ENCODE assay signal across 18 cellular contexts in the genomic region with DNA sequence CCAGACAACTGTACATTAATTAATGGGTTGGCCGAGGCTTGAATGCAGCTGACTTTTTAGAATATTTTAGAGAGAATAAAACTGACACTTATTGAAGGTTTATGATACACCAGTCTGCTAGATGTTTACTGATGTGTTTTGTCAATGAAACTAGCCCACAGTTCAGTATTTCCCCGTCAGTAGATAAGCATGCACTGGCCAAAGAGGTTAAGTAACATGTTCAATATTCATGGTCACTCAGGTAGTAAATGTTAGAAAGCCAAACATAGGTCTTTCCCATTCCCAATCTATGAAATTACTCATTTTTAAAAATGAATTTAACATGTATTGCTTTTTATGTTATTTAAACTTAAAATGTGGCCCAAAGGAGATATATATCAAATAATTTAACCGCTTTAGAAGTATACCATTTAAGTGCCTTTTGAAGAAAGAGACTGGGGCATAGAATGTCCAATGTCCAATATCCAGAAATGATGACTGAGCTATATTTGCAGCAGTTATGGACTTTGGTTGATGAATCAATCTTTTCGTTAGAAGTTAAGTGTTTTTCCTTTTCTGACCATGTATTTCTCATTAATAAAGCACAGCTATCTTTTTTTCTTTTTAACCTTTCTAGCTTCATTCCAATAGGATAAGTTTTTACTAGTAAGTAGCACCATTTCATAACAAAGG.
DNase-seq lines count a peak whose midpoint lies in the region; ATAC-seq, FAIRE-seq and TF ChIP-seq lines count a peak whose summit lies in the region.
"Had no signal": no experiment of that assay in that cellular context is flagged by ENCODE, and none has a peak within 500 bp of the region (broad histone marks: within the 10 kb centered on the region; RNA-seq: fewer than 3 reads in every experiment).

No MANE protein-coding gene starts in this region.

- peaks cover 16% of the 10 kb centered on the region for H3K36me3 Mint-ChIP-seq in mesothelial cell of epicardium

- in situ Hi-C loops in K562 (cut with MboI): no loop called here

- no peak overlapping the region for H3K9ac ChIP-seq in K562 (ENCODE audit: insufficient read depth in 1 of 2, low read depth in 2 of 2, low read length in 2 of 2)

- DNase-seq in left ventricle myocardium inferior (no peak), heart left ventricle (no peak), K562 (ENCODE audit: extremely low read depth in 1 of 4, low spot score in 3 of 4) (no peak), mesothelial cell of epicardium (ENCODE audit: low spot score in 2 of 2, unreplicated experiment in 2 of 2) (no peak), prostate gland (ENCODE audit: low spot score) (no peak), DMS 273 treated with DMSO at 0.1 percent for 48 hours (lab: John Stamatoyannopoulos, UW) (no peak), pons (ENCODE audit: low spot score) (no peak)
- DNase-seq: 8988T; C1 segment of cervical spinal cord; Calu3; CD4-positive, alpha-beta T cell; DMS79; HCEC 1CT; HFFc6 had no signal

- H3K4me3 ChIP-seq in left ventricle myocardium inferior: no peak overlapping the region
- no peak overlapping the region for H3K4me3 ChIP-seq in heart left ventricle
- no peak overlapping the region for H3K4me3 ChIP-seq in K562
- no peak overlapping the region for H3K4me3 ChIP-seq in prostate gland

- WGBS in heart left ventricle, 4 donors: 77 to 86% (median 82%) methylated on average over 4 of the region's 4 CpGs
- 76% methylated on average over 4 of the region's 4 CpGs for WGBS in K562 (ENCODE audit: insufficient coverage, low coverage, missing lambda C conversion rate)
- WGBS in prostate gland: 94% methylated on average over 4 of the region's 4 CpGs

- H3K27ac Mint-ChIP-seq in mesothelial cell of epicardium: peak overlapping the region; percentile 32
- H3K27ac Mint-ChIP-seq: B cell; CD4-positive, alpha-beta T cell; HFFc6 had no signal

- no peak for TF ChIP-seq EP300 in K562 (IDR thresholded peaks at IDR 0.05; ENCODE audit: low read length)

- no peak for TF ChIP-seq RAD21 in K562 (CRISPR knock-in tag; conservative IDR thresholded peaks at IDR 0.05 in 1 of 2, IDR thresholded peaks at IDR 0.05 in 1 of 2)

- no peak overlapping the region for H3K4me3 Mint-ChIP-seq in mesothelial cell of epicardium
- H3K4me3 Mint-ChIP-seq: B cell; CD4-positive, alpha-beta T cell; HFFc6 had no signal

- H3K9me3 ChIP-seq in left ventricle myocardium inferior (replicated peaks): peaks cover 4% of the 10 kb centered on the region
- no peaks in the 10 kb centered on the region for H3K9me3 ChIP-seq in heart left ventricle
- H3K9me3 ChIP-seq in K562 (replicated peaks; ENCODE audit: control insufficient read depth, insufficient read depth, low read depth, low read length): no peaks in the 10 kb centered on the region
- no peaks in the 10 kb centered on the region for H3K9me3 ChIP-seq in prostate gland

- H3K4me1 ChIP-seq in left ventricle myocardium inferior: peaks cover 67% of the 10 kb centered on the region
- H3K4me1 ChIP-seq in heart left ventricle: peaks cover 2 to 54% (median 21%) of the 10 kb centered on the region in 12 donors
- H3K4me1 ChIP-seq in K562 (replicated peaks in 1 of 2; ENCODE audit: control insufficient read depth in 2 of 2, insufficient read depth in 2 of 2, low read length in 2 of 2): no peaks in the 10 kb centered on the region
- H3K4me1 ChIP-seq in prostate gland (replicated peaks): no peaks in the 10 kb centered on the region

- peaks cover 5% of the 10 kb centered on the region for H3K4me1 Mint-ChIP-seq in mesothelial cell of epicardium
- H3K4me1 Mint-ChIP-seq: B cell had no signal

- no peaks in the 10 kb centered on the region for H3K27me3 ChIP-seq in left ventricle myocardium inferior (ENCODE audit: low read depth)
- H3K27me3 ChIP-seq in heart left ventricle: no peaks in the 10 kb centered on the region
- H3K27me3 ChIP-seq in K562 (ENCODE audit: control insufficient read depth in 2 of 2, insufficient read depth in 2 of 2, low read length in 2 of 2): no peaks in the 10 kb centered on the region
- H3K27me3 ChIP-seq in prostate gland (replicated peaks; ENCODE audit: insufficient read depth): no peaks in the 10 kb centered on the region

- H3K36me3 ChIP-seq in left ventricle myocardium inferior (peaks cover 8% of the 10 kb centered on the region), heart left ventricle (peaks cover 0 to 13% (median 0%) of the 10 kb centered on the region in 9 donors), K562 (ENCODE audit: control insufficient read depth, insufficient read depth, low read length) (no peaks in the 10 kb centered on the region), prostate gland (no peaks in the 10 kb centered on the region)

- TF ChIP-seq CTCF in left ventricle myocardium inferior (IDR thresholded peaks at IDR 0.05; ENCODE audit: borderline replicate concordance) (no peak), heart left ventricle (IDR thresholded peaks at IDR 0.05) (no peak), K562 (IDR thresholded peaks at IDR 0.05 in 2 of 3, conservative IDR thresholded peaks at IDR 0.05 in 1 of 3; ENCODE audit: insufficient read depth in 2 of 3, low read depth in 1 of 3, low read length in 3 of 3) (no peak), mesothelial cell of epicardium (IDR thresholded peaks at IDR 0.05; ENCODE audit: unreplicated experiment) (no peak), prostate gland (IDR thresholded peaks at IDR 0.05) (no peak)

- no peak overlapping the region for H3K4me2 ChIP-seq in K562 (ENCODE audit: insufficient read depth, low read length)

- CTCF ChIA-PET in K562 (lab: Yijun Ruan, JAX; ENCODE audit: low intra/inter-chr PET ratio): no interaction called here

- ATAC-seq in heart left ventricle: no peak
- ATAC-seq in K562: no peak
- ATAC-seq in HG02970 (IDR thresholded peaks at IDR 0.05; ENCODE audit: low FRiP score, unreplicated experiment): no peak

- POLR2A ChIA-PET in K562 (lab: Yijun Ruan, JAX): no interaction called here

- intact Hi-C loops in left ventricle myocardium inferior (cut with micrococcal nuclease) (no loop called here), heart left ventricle (cut with DNase I) (no loop called here), K562 (cut with micrococcal nuclease) (no loop called here), prostate gland (cut with DNase I) (no loop called here)

- H3K27ac ChIP-seq in left ventricle myocardium inferior (replicated peaks): peak overlapping the region; percentile 68
- H3K27ac ChIP-seq in heart left ventricle: peak overlapping the region in 5 of 12 donors; percentile 3 to 44 (median 33)
- H3K27ac ChIP-seq in K562 (ENCODE audit: extremely low read depth, low read depth, low read length): no peak overlapping the region
- no peak overlapping the region for H3K27ac ChIP-seq in prostate gland

- H3K9me1 ChIP-seq in K562 (ENCODE audit: control insufficient read depth, insufficient read depth, low read length): no peaks in the 10 kb centered on the region

- H4K20me1 ChIP-seq in K562 (replicated peaks; ENCODE audit: control insufficient read depth, insufficient read depth, low read length): no peaks in the 10 kb centered on the region

- H3K9me3 Mint-ChIP-seq in mesothelial cell of epicardium: peaks cover 13% of the 10 kb centered on the region
- H3K9me3 Mint-ChIP-seq: CD4-positive, alpha-beta T cell; HFFc6 had no signal

- no TSS peak for BruUV-seq in K562 (replicated peaks; lab: Mats Ljungman, UMichigan)

- H2AFZ ChIP-seq in K562 (ENCODE audit: low read depth, low read length): no peak overlapping the region

- no peak for TF ChIP-seq POLR2A in heart left ventricle (IDR thresholded peaks at IDR 0.05)
- no peak for TF ChIP-seq POLR2A in K562 (conservative IDR thresholded peaks at IDR 0.05)
- TF ChIP-seq POLR2A in prostate gland (IDR thresholded peaks at IDR 0.05): no peak

- H3K27me3 Mint-ChIP-seq in mesothelial cell of epicardium (ENCODE audit: low read depth): no peaks in the 10 kb centered on the region
- H3K27me3 Mint-ChIP-seq: B cell; CD4-positive, alpha-beta T cell had no signal

- no peak for FAIRE-seq in K562 (lab: Jason Lieb, UNC)
- FAIRE-seq: GM12891, GM19239 had no signal

- no peaks in the 10 kb centered on the region for H3K79me2 ChIP-seq in K562 (ENCODE audit: control insufficient read depth, insufficient read depth, low read length)

TF ChIP-seq in K562, 482 proteins besides CTCF, POLR2A, EP300 and RAD21:
- TF ChIP-seq ZNF316 (IDR thresholded peaks at IDR 0.05) (peak; percentile 76), C11orf30 (IDR thresholded peaks at IDR 0.05; ENCODE audit: low read depth) (peak; percentile 69), PTRF (tag; IDR thresholded peaks at IDR 0.05) (no peak), MAFF (IDR thresholded peaks at IDR 0.05; ENCODE audit: low read length) (peak; percentile 51), MAFG (tag; conservative IDR thresholded peaks at IDR 0.05) (peak; percentile 42; the same call in 1 of the 2 replicates), CCNT2 (IDR thresholded peaks at IDR 0.05; ENCODE audit: borderline replicate concordance, extremely low read depth, insufficient read length, low read depth, low read length) (no peak), POU5F1 (IDR thresholded peaks at IDR 0.05; ENCODE audit: borderline replicate concordance, low read depth, low read length, partially characterized antibody) (no peak)
